In the genomic region with DNA sequence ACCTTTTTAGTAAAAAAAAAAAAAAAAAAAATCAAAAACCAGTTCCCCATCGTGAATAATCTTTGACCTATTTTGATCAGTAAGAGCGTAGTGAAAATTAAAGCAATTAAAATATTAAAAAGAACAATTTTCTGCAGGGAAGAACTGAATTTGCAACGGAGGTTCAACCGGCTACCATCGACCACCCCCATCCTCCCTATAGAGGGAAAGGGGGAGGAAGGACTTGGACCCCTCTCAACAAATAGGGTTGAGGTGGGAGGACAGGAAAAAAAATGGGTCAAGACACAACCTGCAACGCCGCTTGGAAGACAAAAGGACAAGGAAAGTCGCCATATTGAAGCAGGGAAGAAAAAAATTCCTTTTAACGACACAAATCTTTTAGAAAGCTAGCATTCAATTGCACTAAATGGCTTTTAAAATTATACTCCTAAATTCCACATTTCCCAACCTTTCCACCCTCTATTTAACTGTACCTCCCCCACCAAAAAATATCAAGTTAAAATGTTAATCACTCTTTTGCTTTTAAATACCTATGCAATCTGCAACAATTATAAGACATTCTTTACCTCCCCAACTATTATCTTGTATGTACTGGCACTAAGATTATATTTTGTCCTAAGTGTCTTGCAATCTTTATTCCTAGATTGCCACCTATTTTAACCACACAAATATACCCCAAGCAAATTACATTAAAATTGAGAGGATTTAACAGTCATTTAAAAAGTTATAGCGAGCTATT, we compare ENCODE assay signal across 1 cellular context.
TF ChIP-seq lines count a peak whose summit lies in the region.

No MANE protein-coding gene starts in this region.

TF ChIP-seq in HepG2, 621 proteins besides CTCF, POLR2A, EP300 and RAD21 (continued from another document and continues in another):
- TF ChIP-seq CCDC6 (CRISPR knock-in tag; IDR thresholded peaks at IDR 0.05) (peak; percentile 66), MLLT10 (CRISPR knock-in tag; IDR thresholded peaks at IDR 0.05) (peak; percentile 24; the same call in 1 of the 2 replicates), BRD4 (CRISPR knock-in tag; IDR thresholded peaks at IDR 0.05) (peak; percentile 20; the same call in 1 of the 2 replicates), TCF12 (IDR thresholded peaks at IDR 0.05) (no peak), TCF12 (CRISPR knock-in tag; IDR thresholded peaks at IDR 0.05) (peak; percentile 12; the same call in 1 of the 2 replicates), MTA3 (CRISPR knock-in tag; IDR thresholded peaks at IDR 0.05) (no peak), GABPA (IDR thresholded peaks at IDR 0.05; ENCODE audit: low read depth, low read length) (no peak), GABPA (CRISPR knock-in tag; IDR thresholded peaks at IDR 0.05; ENCODE audit: low read depth) (no peak), KMT2A (CRISPR knock-in tag; IDR thresholded peaks at IDR 0.05) (no peak; the same call in 1 of the 2 replicates), ZNF530 (CRISPR knock-in tag; IDR thresholded peaks at IDR 0.05; ENCODE audit: low read depth) (no peak), GABPB1 (CRISPR knock-in tag; IDR thresholded peaks at IDR 0.05) (0 out of 2 replicates have a peak, but pooled peaks have one; percentile 3), ATF1 (CRISPR knock-in tag; IDR thresholded peaks at IDR 0.05) (peak; percentile 59; the same call in 1 of the 2 replicates), NFE2 (CRISPR knock-in tag; IDR thresholded peaks at IDR 0.05) (no peak), GATAD1 (CRISPR knock-in tag; IDR thresholded peaks at IDR 0.05) (no peak), AFF4 (CRISPR knock-in tag; IDR thresholded peaks at IDR 0.05) (peak; percentile 90), TBX3 (IDR thresholded peaks at IDR 0.05; ENCODE audit: borderline replicate concordance) (peak; percentile 34; the same call in 1 of the 2 replicates), ZNF674 (CRISPR knock-in tag; IDR thresholded peaks at IDR 0.05; ENCODE audit: low read depth) (no peak), ZSCAN21 (CRISPR knock-in tag; IDR thresholded peaks at IDR 0.05; ENCODE audit: borderline replicate concordance) (no peak), RBFOX2 (IDR thresholded peaks at IDR 0.05; ENCODE audit: low read depth, low read length) (peak; percentile 96), KDM1A (CRISPR knock-in tag; IDR thresholded peaks at IDR 0.05) (no peak), PITX1 (CRISPR knock-in tag; IDR thresholded peaks at IDR 0.05) (peak; percentile 22; the same call in 1 of the 2 replicates), ZBTB42 (CRISPR knock-in tag; IDR thresholded peaks at IDR 0.05) (no peak), SP4 (CRISPR knock-in tag; IDR thresholded peaks at IDR 0.05) (peak; percentile 11; the same call in 1 of the 2 replicates), NONO (IDR thresholded peaks at IDR 0.05) (no peak), NONO (CRISPR knock-in tag; conservative IDR thresholded peaks at IDR 0.05) (no peak), ZNF232 (CRISPR knock-in tag; IDR thresholded peaks at IDR 0.05; ENCODE audit: borderline replicate concordance) (no peak), ZBTB20 (CRISPR knock-in tag; IDR thresholded peaks at IDR 0.05; ENCODE audit: borderline replicate concordance, low read depth) (no peak), ZNF296 (CRISPR knock-in tag; conservative IDR thresholded peaks at IDR 0.05) (no peak), HNRNPK (IDR thresholded peaks at IDR 0.05; ENCODE audit: low read depth, low read length, poor library complexity, severe bottlenecking) (peak; percentile 97), CCAR2 (optimal IDR thresholded peaks at IDR 0.05; ENCODE audit: low read depth, low read length) (no peak), ZFP1 (CRISPR knock-in tag; IDR thresholded peaks at IDR 0.05) (peak; percentile 32; the same call in 1 of the 2 replicates), MAFG (CRISPR knock-in tag; IDR thresholded peaks at IDR 0.05) (no peak), ZNF580 (CRISPR knock-in tag; IDR thresholded peaks at IDR 0.05; ENCODE audit: borderline replicate concordance, low read depth) (no peak), HMGXB3 (CRISPR knock-in tag; IDR thresholded peaks at IDR 0.05; ENCODE audit: borderline replicate concordance) (peak; percentile 32; the same call in 1 of the 2 replicates), ZNF44 (CRISPR knock-in tag; IDR thresholded peaks at IDR 0.05) (no peak), REL (CRISPR knock-in tag; conservative IDR thresholded peaks at IDR 0.05) (peak; percentile 12; the same call in 1 of the 2 replicates), MTF2 (CRISPR knock-in tag; IDR thresholded peaks at IDR 0.05; ENCODE audit: borderline replicate concordance) (no peak), DMAP1 (CRISPR knock-in tag; IDR thresholded peaks at IDR 0.05) (peak; percentile 20), DPF2 (CRISPR knock-in tag; IDR thresholded peaks at IDR 0.05; ENCODE audit: borderline replicate concordance, low read depth) (no peak), ZC3H13 (CRISPR knock-in tag; IDR thresholded peaks at IDR 0.05) (no peak)
- TF ChIP-seq, protein P1, sequence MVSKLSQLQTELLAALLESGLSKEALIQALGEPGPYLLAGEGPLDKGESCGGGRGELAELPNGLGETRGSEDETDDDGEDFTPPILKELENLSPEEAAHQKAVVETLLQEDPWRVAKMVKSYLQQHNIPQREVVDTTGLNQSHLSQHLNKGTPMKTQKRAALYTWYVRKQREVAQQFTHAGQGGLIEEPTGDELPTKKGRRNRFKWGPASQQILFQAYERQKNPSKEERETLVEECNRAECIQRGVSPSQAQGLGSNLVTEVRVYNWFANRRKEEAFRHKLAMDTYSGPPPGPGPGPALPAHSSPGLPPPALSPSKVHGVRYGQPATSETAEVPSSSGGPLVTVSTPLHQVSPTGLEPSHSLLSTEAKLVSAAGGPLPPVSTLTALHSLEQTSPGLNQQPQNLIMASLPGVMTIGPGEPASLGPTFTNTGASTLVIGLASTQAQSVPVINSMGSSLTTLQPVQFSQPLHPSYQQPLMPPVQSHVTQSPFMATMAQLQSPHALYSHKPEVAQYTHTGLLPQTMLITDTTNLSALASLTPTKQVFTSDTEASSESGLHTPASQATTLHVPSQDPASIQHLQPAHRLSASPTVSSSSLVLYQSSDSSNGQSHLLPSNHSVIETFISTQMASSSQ (IDR thresholded peaks at IDR 0.05; ENCODE audit: low read depth), result no peak
- TF ChIP-seq, protein P1 (CRISPR knock-in tag; IDR thresholded peaks at IDR 0.05; ENCODE audit: borderline replicate concordance), result no peak
- TF ChIP-seq, protein P2, sequence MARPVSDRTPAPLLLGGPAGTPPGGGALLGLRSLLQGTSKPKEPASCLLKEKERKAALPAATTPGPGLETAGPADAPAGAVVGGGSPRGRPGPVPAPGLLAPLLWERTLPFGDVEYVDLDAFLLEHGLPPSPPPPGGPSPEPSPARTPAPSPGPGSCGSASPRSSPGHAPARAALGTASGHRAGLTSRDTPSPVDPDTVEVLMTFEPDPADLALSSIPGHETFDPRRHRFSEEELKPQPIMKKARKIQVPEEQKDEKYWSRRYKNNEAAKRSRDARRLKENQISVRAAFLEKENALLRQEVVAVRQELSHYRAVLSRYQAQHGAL (CRISPR knock-in tag; IDR thresholded peaks at IDR 0.05; ENCODE audit: not compliant biosample characterization), result no peak
- TF ChIP-seq, protein P3, sequence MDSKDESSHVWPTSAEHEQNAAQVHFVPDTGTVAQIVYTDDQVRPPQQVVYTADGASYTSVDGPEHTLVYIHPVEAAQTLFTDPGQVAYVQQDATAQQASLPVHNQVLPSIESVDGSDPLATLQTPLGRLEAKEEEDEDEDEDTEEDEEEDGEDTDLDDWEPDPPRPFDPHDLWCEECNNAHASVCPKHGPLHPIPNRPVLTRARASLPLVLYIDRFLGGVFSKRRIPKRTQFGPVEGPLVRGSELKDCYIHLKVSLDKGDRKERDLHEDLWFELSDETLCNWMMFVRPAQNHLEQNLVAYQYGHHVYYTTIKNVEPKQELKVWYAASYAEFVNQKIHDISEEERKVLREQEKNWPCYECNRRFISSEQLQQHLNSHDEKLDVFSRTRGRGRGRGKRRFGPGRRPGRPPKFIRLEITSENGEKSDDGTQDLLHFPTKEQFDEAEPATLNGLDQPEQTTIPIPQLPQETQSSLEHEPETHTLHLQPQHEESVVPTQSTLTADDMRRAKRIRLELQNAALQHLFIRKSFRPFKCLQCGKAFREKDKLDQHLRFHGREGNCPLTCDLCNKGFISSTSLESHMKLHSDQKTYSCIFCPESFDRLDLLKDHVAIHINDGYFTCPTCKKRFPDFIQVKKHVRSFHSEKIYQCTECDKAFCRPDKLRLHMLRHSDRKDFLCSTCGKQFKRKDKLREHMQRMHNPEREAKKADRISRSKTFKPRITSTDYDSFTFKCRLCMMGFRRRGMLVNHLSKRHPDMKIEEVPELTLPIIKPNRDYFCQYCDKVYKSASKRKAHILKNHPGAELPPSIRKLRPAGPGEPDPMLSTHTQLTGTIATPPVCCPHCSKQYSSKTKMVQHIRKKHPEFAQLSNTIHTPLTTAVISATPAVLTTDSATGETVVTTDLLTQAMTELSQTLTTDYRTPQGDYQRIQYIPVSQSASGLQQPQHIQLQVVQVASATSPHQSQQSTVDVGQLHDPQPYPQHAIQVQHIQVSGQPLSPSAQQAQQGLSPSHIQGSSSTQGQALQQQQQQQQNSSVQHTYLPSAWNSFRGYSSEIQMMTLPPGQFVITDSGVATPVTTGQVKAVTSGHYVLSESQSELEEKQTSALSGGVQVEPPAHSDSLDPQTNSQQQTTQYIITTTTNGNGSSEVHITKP (CRISPR knock-in tag; IDR thresholded peaks at IDR 0.05; ENCODE audit: low read depth), result peak; percentile 14; the same call in 1 of the 2 replicates
- TF ChIP-seq, protein P4, sequence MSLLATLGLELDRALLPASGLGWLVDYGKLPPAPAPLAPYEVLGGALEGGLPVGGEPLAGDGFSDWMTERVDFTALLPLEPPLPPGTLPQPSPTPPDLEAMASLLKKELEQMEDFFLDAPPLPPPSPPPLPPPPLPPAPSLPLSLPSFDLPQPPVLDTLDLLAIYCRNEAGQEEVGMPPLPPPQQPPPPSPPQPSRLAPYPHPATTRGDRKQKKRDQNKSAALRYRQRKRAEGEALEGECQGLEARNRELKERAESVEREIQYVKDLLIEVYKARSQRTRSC (CRISPR knock-in tag; IDR thresholded peaks at IDR 0.05; ENCODE audit: low read depth), result peak; percentile 10; the same call in 1 of the 2 replicates
